ENCODE assay signal across 1 cellular context in the genomic region with DNA sequence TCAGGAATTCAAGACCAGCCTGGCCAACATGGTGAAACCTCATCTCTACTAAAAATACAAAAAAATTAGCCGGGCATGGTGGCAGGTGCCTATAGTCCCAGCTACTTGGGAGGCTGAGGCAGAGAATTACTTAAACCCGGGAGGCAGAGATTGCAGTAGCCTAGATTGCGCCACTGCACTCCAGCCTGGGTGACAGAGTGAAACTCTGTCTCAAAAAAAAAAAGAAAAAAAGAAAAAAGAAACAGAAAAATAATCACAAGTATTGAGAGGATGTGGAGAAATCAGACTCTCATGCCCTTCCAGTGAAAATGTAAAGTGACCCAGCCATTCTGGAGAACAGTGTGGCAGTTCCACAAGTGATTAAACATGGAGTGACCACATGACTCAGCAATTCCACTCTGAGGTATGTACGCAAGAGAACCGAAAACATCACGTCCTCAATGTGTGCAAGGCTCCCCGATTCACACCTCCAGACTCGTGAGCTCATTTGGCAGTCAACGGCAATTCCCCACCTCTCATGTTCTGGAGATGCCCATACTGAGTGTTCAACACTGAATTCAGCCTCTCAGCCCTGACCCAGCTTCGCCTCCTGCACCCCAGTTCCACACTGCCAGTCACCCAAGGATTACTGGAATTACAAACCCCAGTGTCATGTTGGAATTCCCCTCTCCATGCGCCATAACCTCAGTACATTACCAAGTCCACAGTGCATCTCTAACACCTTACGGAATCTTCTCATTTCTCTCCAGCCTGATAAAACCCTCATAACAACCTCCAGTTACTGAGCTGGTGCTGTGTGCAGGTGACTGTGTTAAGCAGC.
TF ChIP-seq lines count a peak whose summit lies in the region.

No MANE protein-coding gene starts in this region.

TF ChIP-seq in WTC11, 78 proteins besides CTCF, POLR2A, EP300 and RAD21 (continued from another document):
- TF ChIP-seq AR (CRISPR knock-in tag; IDR thresholded peaks at IDR 0.05) (no peak), ZBTB21 (CRISPR knock-in tag; IDR thresholded peaks at IDR 0.05; ENCODE audit: borderline replicate concordance) (no peak)
- TF ChIP-seq, protein P1, sequence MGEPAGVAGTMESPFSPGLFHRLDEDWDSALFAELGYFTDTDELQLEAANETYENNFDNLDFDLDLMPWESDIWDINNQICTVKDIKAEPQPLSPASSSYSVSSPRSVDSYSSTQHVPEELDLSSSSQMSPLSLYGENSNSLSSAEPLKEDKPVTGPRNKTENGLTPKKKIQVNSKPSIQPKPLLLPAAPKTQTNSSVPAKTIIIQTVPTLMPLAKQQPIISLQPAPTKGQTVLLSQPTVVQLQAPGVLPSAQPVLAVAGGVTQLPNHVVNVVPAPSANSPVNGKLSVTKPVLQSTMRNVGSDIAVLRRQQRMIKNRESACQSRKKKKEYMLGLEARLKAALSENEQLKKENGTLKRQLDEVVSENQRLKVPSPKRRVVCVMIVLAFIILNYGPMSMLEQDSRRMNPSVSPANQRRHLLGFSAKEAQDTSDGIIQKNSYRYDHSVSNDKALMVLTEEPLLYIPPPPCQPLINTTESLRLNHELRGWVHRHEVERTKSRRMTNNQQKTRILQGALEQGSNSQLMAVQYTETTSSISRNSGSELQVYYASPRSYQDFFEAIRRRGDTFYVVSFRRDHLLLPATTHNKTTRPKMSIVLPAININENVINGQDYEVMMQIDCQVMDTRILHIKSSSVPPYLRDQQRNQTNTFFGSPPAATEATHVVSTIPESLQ (CRISPR knock-in tag; IDR thresholded peaks at IDR 0.05): no peak
